Comparison of ENCODE assay signal across 27 cellular contexts in the genomic region with DNA sequence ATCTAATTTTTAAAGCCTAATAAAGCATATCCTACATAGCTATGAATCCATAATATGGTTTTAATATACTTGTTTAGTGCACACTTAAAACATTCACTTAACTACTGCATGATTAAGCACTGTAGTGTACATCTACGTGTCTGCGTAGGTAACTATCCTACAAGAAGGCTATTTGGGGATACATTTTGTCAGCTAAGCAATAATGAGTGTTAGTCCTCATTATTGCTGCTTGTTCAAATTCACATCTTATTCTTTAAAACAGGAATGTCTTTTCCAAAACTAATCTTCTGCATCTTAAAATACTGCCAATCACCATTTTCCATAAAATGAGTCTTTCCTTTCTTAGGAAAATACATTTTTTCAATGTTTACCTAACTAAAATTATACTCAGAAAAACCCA. TPM values are rescaled to one million over a fixed set of nuclear protein-coding genes. Genes with fewer than 3 reads are reported as not detected.
DNase-seq lines count a peak whose midpoint lies in the region; ATAC-seq, FAIRE-seq and TF ChIP-seq lines count a peak whose summit lies in the region.
"Had no signal": no experiment of that assay in that cellular context is flagged by ENCODE, and none has a peak within 500 bp of the region (broad histone marks: within the 10 kb centered on the region; RNA-seq: fewer than 3 reads in every experiment).

No MANE protein-coding gene starts in this region.

- no peak overlapping the region for H2BK12ac ChIP-seq in mesenchymal stem cell (ENCODE audit: low read length in 2 of 2)

- DNase-seq in HepG2 (ENCODE audit: low spot score), result no peak
- no peak for DNase-seq in right lobe of liver
- no peak for DNase-seq in IMR-90
- DNase-seq in ascending aorta (ENCODE audit: low spot score in 2 of 2), result no peak
- DNase-seq in thoracic aorta (ENCODE audit: low spot score), result no peak
- no peak for DNase-seq in mesenchymal stem cell
- DNase-seq in thyroid gland, result no peak
- DNase-seq: 8988T; ACHN; BE2C; C1 segment of cervical spinal cord; CD4-positive, alpha-beta memory T cell; CD4-positive, CD25-positive, alpha-beta regulatory T cell; CD8-positive, alpha-beta memory T cell; COR-L47; DMS 273 treated with DMSO at 0.1 percent for 48 hours; DMS153; DMS53; DMS79; DND-41; GF-D8 had no signal

- no peak overlapping the region for H4K5ac ChIP-seq in IMR-90 (ENCODE audit: low read depth, low read length)

- TF ChIP-seq CTCF in HepG2 (CRISPR knock-in tag; IDR thresholded peaks at IDR 0.05) (no peak), right lobe of liver (IDR thresholded peaks at IDR 0.05) (no peak), IMR-90 (conservative IDR thresholded peaks at IDR 0.05; ENCODE audit: low read depth, low read length) (no peak), ascending aorta (IDR thresholded peaks at IDR 0.05) (no peak), thoracic aorta (IDR thresholded peaks at IDR 0.05) (no peak), thyroid gland (IDR thresholded peaks at IDR 0.05) (no peak)

- H3K56ac ChIP-seq in IMR-90 (ENCODE audit: extremely low read depth, insufficient read depth, low read length), result no peak overlapping the region

- H3K79me1 ChIP-seq in IMR-90 (ENCODE audit: low read depth in 1 of 2, low read length in 2 of 2), result no peaks in the 10 kb centered on the region
- H3K79me1 ChIP-seq in mesenchymal stem cell (replicated peaks; ENCODE audit: low read length, poor library complexity, severe bottlenecking), result peaks cover 1% of the 10 kb centered on the region

- H3K9me1 ChIP-seq in IMR-90 (ENCODE audit: insufficient read depth, low read length), result no peaks in the 10 kb centered on the region

- no peak overlapping the region for H3K18ac ChIP-seq in IMR-90 (ENCODE audit: low read depth, low read length)
- no peak overlapping the region for H3K18ac ChIP-seq in mesenchymal stem cell (ENCODE audit: low read depth in 1 of 2, low read length in 2 of 2)

- ATAC-seq in HepG2 (no peak), right lobe of liver (no peak), IMR-90 (ENCODE audit: low read depth) (no peak), thoracic aorta (ENCODE audit: insufficient number of reproducible peaks, low FRiP score, low read depth) (no peak), HG02840 (IDR thresholded peaks at IDR 0.05; ENCODE audit: low FRiP score, unreplicated experiment) (no peak)

- H3K14ac ChIP-seq in IMR-90 (replicated peaks; ENCODE audit: low read depth, low read length) (no peak overlapping the region), mesenchymal stem cell (ENCODE audit: low read length in 2 of 2) (no peak overlapping the region)

- H3K27ac ChIP-seq in HepG2 (ENCODE audit: extremely low read length, insufficient read depth, low read length), result no peak overlapping the region
- H3K27ac ChIP-seq in right lobe of liver, result no peak overlapping the region
- H3K27ac ChIP-seq in IMR-90 (ENCODE audit: insufficient read depth, low read length), result no peak overlapping the region
- H3K27ac ChIP-seq in ascending aorta, result peak overlapping the region; percentile 7 to 40
- peak overlapping the region; percentile 16 to 65 for H3K27ac ChIP-seq in thoracic aorta
- no peak overlapping the region for H3K27ac ChIP-seq in mesenchymal stem cell (ENCODE audit: low read length, poor library complexity, severe bottlenecking)
- no peak overlapping the region for H3K27ac ChIP-seq in thyroid gland
- H3K27ac ChIP-seq: BLaER1 had no signal

- no peak for FAIRE-seq in HepG2 (lab: Jason Lieb, UNC)
- FAIRE-seq: A204.1, G401.6, GM12891, GM19239 had no signal

- H3K9me3 ChIP-seq in HepG2 (ENCODE audit: low read length), result no peaks in the 10 kb centered on the region
- H3K9me3 ChIP-seq in right lobe of liver, result no peaks in the 10 kb centered on the region
- no peaks in the 10 kb centered on the region for H3K9me3 ChIP-seq in IMR-90 (ENCODE audit: control insufficient read depth, insufficient read depth, low read length)
- H3K9me3 ChIP-seq in ascending aorta, result no peaks in the 10 kb centered on the region
- H3K9me3 ChIP-seq in thoracic aorta, result no peaks in the 10 kb centered on the region
- no peaks in the 10 kb centered on the region for H3K9me3 ChIP-seq in mesenchymal stem cell (ENCODE audit: control insufficient read depth, low read length)
- no peaks in the 10 kb centered on the region for H3K9me3 ChIP-seq in thyroid gland
- H3K9me3 ChIP-seq: BE2C, BLaER1 had no signal

- no peak overlapping the region for H3K4me3 ChIP-seq in HepG2 (replicated peaks in 1 of 3; ENCODE audit: insufficient read depth in 1 of 3, low read depth in 2 of 3, low read length in 3 of 3)
- no peak overlapping the region for H3K4me3 ChIP-seq in right lobe of liver
- H3K4me3 ChIP-seq in IMR-90 (ENCODE audit: insufficient read depth, low read depth, low read length), result no peak overlapping the region
- no peak overlapping the region for H3K4me3 ChIP-seq in ascending aorta
- peak overlapping the region; percentile 1 for H3K4me3 ChIP-seq in thoracic aorta
- H3K4me3 ChIP-seq in mesenchymal stem cell (ENCODE audit: insufficient read depth in 1 of 2, low read depth in 1 of 2, low read length in 2 of 2), result no peak overlapping the region
- no peak overlapping the region for H3K4me3 ChIP-seq in thyroid gland (replicated peaks in 1 of 3)
- H3K4me3 ChIP-seq: BLaER1 had no signal

- TF ChIP-seq EP300 in HepG2 (IDR thresholded peaks at IDR 0.05; ENCODE audit: low read depth in 2 of 2, low read length in 2 of 2) (no peak), HepG2 (CRISPR knock-in tag; IDR thresholded peaks at IDR 0.05; ENCODE audit: borderline replicate concordance) (no peak)

- H3K4me2 ChIP-seq in HepG2 (ENCODE audit: low read depth, low read length) (no peak overlapping the region), IMR-90 (ENCODE audit: low read depth, low read length) (no peak overlapping the region), mesenchymal stem cell (ENCODE audit: low read length, poor library complexity, severe bottlenecking) (no peak overlapping the region)
- H3K4me2 ChIP-seq: BLaER1 had no signal

- H2BK15ac ChIP-seq in IMR-90 (ENCODE audit: low read depth, low read length), result no peak overlapping the region
- no peak overlapping the region for H2BK15ac ChIP-seq in mesenchymal stem cell (ENCODE audit: low read depth, poor library complexity, severe bottlenecking)

- CTCF ChIA-PET in HepG2 (lab: Yijun Ruan, JAX; ENCODE audit: low intra/inter-chr PET ratio, low total read pairs) (no interaction called here), IMR-90 (lab: Yijun Ruan, JAX) (no interaction called here)

- peaks cover 11 to 18% of the 10 kb centered on the region in 2 experiments; a peak in 4 of 5 replicates for H3K36me3 ChIP-seq in HepG2 (replicated peaks in 1 of 2; ENCODE audit: control insufficient read depth in 1 of 2, insufficient read depth in 2 of 2, low read length in 2 of 2)
- no peaks in the 10 kb centered on the region for H3K36me3 ChIP-seq in right lobe of liver
- no peaks in the 10 kb centered on the region for H3K36me3 ChIP-seq in IMR-90 (ENCODE audit: control insufficient read depth, insufficient read depth, low read length)
- H3K36me3 ChIP-seq in ascending aorta, result peaks cover 2 to 16% of the 10 kb centered on the region in 2 donors
- peaks cover 3% of the 10 kb centered on the region for H3K36me3 ChIP-seq in thoracic aorta
- H3K36me3 ChIP-seq in mesenchymal stem cell (ENCODE audit: control insufficient read depth in 1 of 2, insufficient read depth in 2 of 2, low read depth in 1 of 2, low read length in 2 of 2), result peaks cover 0 to 30% of the 10 kb centered on the region in 2 experiments
- no peaks in the 10 kb centered on the region for H3K36me3 ChIP-seq in thyroid gland
- H3K36me3 ChIP-seq: BE2C, BLaER1 had no signal

- dilution Hi-C loops in IMR-90 (cut with HindIII; ENCODE audit: low sequenced_read_pairs, unreplicated experiment), result no loop called here

- H3K27me3 ChIP-seq in HepG2 (ENCODE audit: control insufficient read depth in 1 of 2, insufficient read depth in 2 of 2, low read length in 2 of 2) (no peaks in the 10 kb centered on the region), right lobe of liver (no peaks in the 10 kb centered on the region), IMR-90 (ENCODE audit: control insufficient read depth, insufficient read depth, low read length) (no peaks in the 10 kb centered on the region), ascending aorta (no peaks in the 10 kb centered on the region), thoracic aorta (replicated peaks; ENCODE audit: insufficient read depth) (no peaks in the 10 kb centered on the region), mesenchymal stem cell (ENCODE audit: control insufficient read depth in 1 of 2, insufficient read depth in 1 of 2, low read length in 2 of 2) (no peaks in the 10 kb centered on the region), thyroid gland (no peaks in the 10 kb centered on the region)
- H3K27me3 ChIP-seq: BE2C, BLaER1 had no signal

- POLR2A ChIA-PET in HepG2 (lab: Yijun Ruan, JAX) (no interaction called here), IMR-90 (lab: Charles Lee; ENCODE audit: unreplicated experiment) (no interaction called here)

- H4K20me1 ChIP-seq in HepG2 (ENCODE audit: insufficient read depth, low read length) (no peaks in the 10 kb centered on the region), IMR-90 (ENCODE audit: insufficient read depth, low read length) (no peaks in the 10 kb centered on the region)
- H4K20me1 ChIP-seq: BLaER1 had no signal

- H2AK5ac ChIP-seq in IMR-90 (ENCODE audit: low read depth, low read length) (no peak overlapping the region), mesenchymal stem cell (ENCODE audit: low read length, severe bottlenecking) (no peak overlapping the region)

- H3K4ac ChIP-seq in IMR-90 (ENCODE audit: low read depth, low read length), result no peak overlapping the region
- no peak overlapping the region for H3K4ac ChIP-seq in mesenchymal stem cell (ENCODE audit: low read depth in 1 of 2, low read length in 2 of 2)

- BruUV-seq in HepG2 (replicated peaks; lab: Mats Ljungman, UMichigan) (no TSS peak), IMR-90 (replicated peaks; lab: Mats Ljungman, UMichigan) (no TSS peak)

- no peak overlapping the region for H2AFZ ChIP-seq in HepG2 (ENCODE audit: low read length)
- H2AFZ ChIP-seq in IMR-90 (replicated peaks; ENCODE audit: low read length, poor library complexity), result no peak overlapping the region
- H2AFZ ChIP-seq in mesenchymal stem cell (ENCODE audit: low read depth, low read length), result no peak overlapping the region

- WGBS in HepG2 (ENCODE audit: low lambda C conversion rate), result 50% methylated on average over 2 of the region's 2 CpGs
- WGBS in right lobe of liver (ENCODE audit: insufficient coverage, low coverage, low lambda C conversion rate, missing lambda C conversion rate), result 29% methylated on average over 2 of the region's 2 CpGs
- WGBS in IMR-90 (ENCODE audit: extremely low coverage in 2 of 2, insufficient read length in 1 of 2), 2 experiments, result no CpG with 5 or more reads among the region's 2 CpGs
- WGBS in mesenchymal stem cell, result no CpG with 5 or more reads among the region's 2 CpGs
- WGBS in thyroid gland, 2 donors, result 47 to 50% methylated on average over 2 of the region's 2 CpGs

- H3K9ac ChIP-seq in HepG2 (ENCODE audit: insufficient read depth, low read depth, low read length) (no peak overlapping the region), IMR-90 (ENCODE audit: low read depth, low read length) (no peak overlapping the region), mesenchymal stem cell (ENCODE audit: low read length) (no peak overlapping the region)
- H3K9ac ChIP-seq: BLaER1 had no signal

- no peak overlapping the region for H2BK20ac ChIP-seq in IMR-90 (ENCODE audit: low read depth, low read length)

- H3K79me2 ChIP-seq in HepG2 (ENCODE audit: insufficient read depth, low read length), result peaks cover 36% of the 10 kb centered on the region

- no peak overlapping the region for H4K8ac ChIP-seq in IMR-90 (ENCODE audit: low read depth in 2 of 2, low read length in 2 of 2)
- no peak overlapping the region for H4K8ac ChIP-seq in mesenchymal stem cell (ENCODE audit: low read length)

- no peak overlapping the region for H2AK9ac ChIP-seq in IMR-90 (replicated peaks; ENCODE audit: low read depth, low read length, poor library complexity)

- H2BK5ac ChIP-seq in IMR-90 (ENCODE audit: low read depth, low read length, poor library complexity, severe bottlenecking) (no peak overlapping the region), mesenchymal stem cell (ENCODE audit: low read depth, low read length, poor library complexity, severe bottlenecking) (no peak overlapping the region)

- TF ChIP-seq POLR2A in HepG2 (IDR thresholded peaks at IDR 0.05; ENCODE audit: insufficient read depth in 1 of 2, low read depth in 2 of 2, low read length in 2 of 2) (no peak), right lobe of liver (IDR thresholded peaks at IDR 0.05) (no peak), IMR-90 (IDR thresholded peaks at IDR 0.05; ENCODE audit: low read depth, low read length) (no peak), thyroid gland (IDR thresholded peaks at IDR 0.05) (no peak)

- H3K23ac ChIP-seq in IMR-90 (ENCODE audit: low read depth, low read length), result no peak overlapping the region
- H3K23ac ChIP-seq in mesenchymal stem cell (ENCODE audit: low read length in 2 of 2), result no peak overlapping the region

- TF ChIP-seq RAD21 in HepG2 (CRISPR knock-in tag; IDR thresholded peaks at IDR 0.05), result no peak
- no peak for TF ChIP-seq RAD21 in IMR-90 (IDR thresholded peaks at IDR 0.05; ENCODE audit: low read length)

- intact Hi-C loops in HepG2 (cut with micrococcal nuclease; ENCODE audit: unreplicated experiment), result no loop called here
- intact Hi-C loops in right lobe of liver (cut with DNase I), result no loop called here
- intact Hi-C loops in IMR-90 (cut with micrococcal nuclease), result no loop called here
- intact Hi-C loops in ascending aorta (cut with DNase I), result no loop called here
- intact Hi-C loops in thyroid gland (cut with DNase I), result no loop called here

- H4K91ac ChIP-seq in IMR-90 (ENCODE audit: insufficient read depth, low read depth, low read length) (no peak overlapping the region), mesenchymal stem cell (ENCODE audit: low read length) (no peak overlapping the region)

- peaks cover 10% of the 10 kb centered on the region; the same call in 1 of the 2 replicates for H3K4me1 ChIP-seq in HepG2 (ENCODE audit: insufficient read depth, low read length)
- no peaks in the 10 kb centered on the region for H3K4me1 ChIP-seq in right lobe of liver
- 0 out of 2 replicates have a peak, but pooled peaks cover 2% of the 10 kb centered on the region for H3K4me1 ChIP-seq in IMR-90 (ENCODE audit: control insufficient read depth, insufficient read depth, low read length)
- H3K4me1 ChIP-seq in ascending aorta, result peaks cover 0 to 25% of the 10 kb centered on the region in 2 donors
- peaks cover 14 to 73% of the 10 kb centered on the region in 2 donors for H3K4me1 ChIP-seq in thoracic aorta (ENCODE audit: control insufficient read depth in 1 of 2, low read depth in 2 of 2)
- no peaks in the 10 kb centered on the region for H3K4me1 ChIP-seq in mesenchymal stem cell (ENCODE audit: control insufficient read depth, insufficient read depth, low read depth, low read length)
- no peaks in the 10 kb centered on the region for H3K4me1 ChIP-seq in thyroid gland
- H3K4me1 ChIP-seq: BE2C, BLaER1 had no signal

- no peak overlapping the region for H2BK120ac ChIP-seq in IMR-90 (ENCODE audit: low read depth, low read length)
- no peak overlapping the region for H2BK120ac ChIP-seq in mesenchymal stem cell (ENCODE audit: low read depth, low read length)

- in situ Hi-C loops in HepG2 (cut with HindIII; ENCODE audit: extremely low pct_ligation_motif_present, low pct_unique_long_range_greater_than_20kb) (no loop called here), IMR-90 (cut with MboI; ENCODE audit: low sequenced_read_pairs) (no loop called here)

RNA-seq across cellular contexts. Expression of a gene that starts 38.6 kb away (rescaled TPM):
- total RNA-seq in HepG2 (2016; rRNA removed; fragmentation: Illumina TruSeq; extraction: Trizol) (40.4 and 50.0 TPM in 2 replicates), right lobe of liver (1 to 10 TPM; 2.7 to 7.0 (median 4.1) TPM), IMR-90 (2012; rRNA removed) (4.1 and 6.7 TPM in 2 replicates), ascending aorta (69.7 TPM), thoracic aorta (100 to 1,000 TPM; 147 to 169 TPM), thyroid gland (10 to 100 TPM; 16.0 to 27.9 (median 19.9) TPM)
- 2.5 and 3.1 TPM in 2 replicates for total RNA-seq in HepG2 (2016; cell fraction: cytosol; rRNA removed; fragmentation: Illumina TruSeq; extraction: Trizol; ENCODE audit: low read depth)
- 35.3 and 52.8 TPM in 2 replicates for total RNA-seq in HepG2 (2016; cell fraction: insoluble cytoplasmic fraction; rRNA removed; fragmentation: Illumina TruSeq; extraction: Trizol)
- total RNA-seq in HepG2 (2016; cell fraction: membrane; rRNA removed; fragmentation: Illumina TruSeq; extraction: Trizol), result 13.1 and 13.2 TPM in 2 replicates
- 56.3 and 57.2 TPM in 2 replicates for total RNA-seq in HepG2 (2016; cell fraction: nucleus; rRNA removed; fragmentation: Illumina TruSeq; extraction: Trizol)
- polyA plus RNA-seq in HepG2 (2011; rRNA removed) (23.0 and 29.1 TPM in 2 replicates), IMR-90 (2012; rRNA removed) (4.5 and 5.4 TPM in 2 replicates)
- 16.9 and 19.4 TPM in 2 replicates for polyA plus RNA-seq in HepG2 (2011; cell fraction: cytosol; rRNA removed)
- polyA plus RNA-seq in HepG2 (2011; cell fraction: nucleus; rRNA removed), result 20.4 and 23.5 TPM in 2 replicates
- 24.3 and 25.1 TPM in 2 replicates for polyA plus RNA-seq in HepG2 (2012)
- 1.6 and 1.7 TPM in 2 replicates for polyA plus RNA-seq in HepG2 (2016; cell fraction: cytosol; fragmentation: Illumina TruSeq; extraction: Trizol; ENCODE audit: low read depth)
- polyA plus RNA-seq in HepG2 (2016; cell fraction: insoluble cytoplasmic fraction; fragmentation: Illumina TruSeq; extraction: Trizol; ENCODE audit: low read depth), result 38.9 and 44.5 TPM in 2 replicates
- 5.1 and 6.2 TPM in 2 replicates for polyA plus RNA-seq in HepG2 (2016; cell fraction: membrane; fragmentation: Illumina TruSeq; extraction: Trizol; ENCODE audit: low read depth)
- 47.6 and 48.5 TPM in 2 replicates for polyA plus RNA-seq in HepG2 (2016; cell fraction: nucleus; fragmentation: Illumina TruSeq; extraction: Trizol; ENCODE audit: insufficient read depth, low read depth)
- polyA minus RNA-seq in HepG2 (2011; rRNA and poly(A)+ RNA removed; ENCODE audit: low replicate concordance), result 0.05 and 56.5 TPM in 2 replicates
- polyA minus RNA-seq in HepG2 (2011; cell fraction: cytosol; rRNA and poly(A)+ RNA removed), result 51.6 and 55.0 TPM in 2 replicates
- polyA minus RNA-seq in HepG2 (2011; cell fraction: nucleus; rRNA and poly(A)+ RNA removed), result 104 and 111 TPM in 2 replicates
- polyA plus RNA-seq in IMR-90 (2012; cell fraction: cytosol; rRNA removed), result 1.9 and 4.6 TPM in 2 replicates
- 2.3 and 5.6 TPM in 2 replicates for polyA plus RNA-seq in IMR-90 (2012; cell fraction: nucleus; rRNA removed; ENCODE audit: low replicate concordance)
- 34.3 TPM for polyA plus RNA-seq in mesenchymal stem cell (2013, experiment 1 of 2)
- 34.9 TPM for polyA plus RNA-seq in mesenchymal stem cell (2013, experiment 2 of 2)
- total RNA-seq: CD4-positive, CD25-positive, alpha-beta regulatory T cell had no signal
- polyA plus RNA-seq: CD4-positive, alpha-beta memory T cell; CD4-positive, CD25-positive, alpha-beta regulatory T cell; CD8-positive, alpha-beta memory T cell had no signal

Comparison
In these comparisons a context has a peak if more than half of its experiments do, and no peak if none do; other contexts are left out.
1. H3K27ac ChIP-seq: peak in ascending aorta (2 of 2) and thoracic aorta (2 of 2); none in HepG2 (single experiment), right lobe of liver (0 of 3), IMR-90 (single experiment), mesenchymal stem cell (single experiment) and thyroid gland (0 of 3).